Comparison of ENCODE assay signal across 9 cellular contexts in genomic region chr6:39225946-39226437, GRCh38. TPM values are rescaled to one million over a fixed set of nuclear protein-coding genes. Genes with fewer than 3 reads are reported as not detected.
DNase-seq lines count a peak whose midpoint lies in the region; ATAC-seq, FAIRE-seq and TF ChIP-seq lines count a peak whose summit lies in the region.
"Had no signal": no experiment of that assay in that cellular context is flagged by ENCODE, and none has a peak within 500 bp of the region (broad histone marks: within the 10 kb centered on the region; RNA-seq: fewer than 3 reads in every experiment).

No MANE protein-coding gene starts in this region.

- H3K36me3 ChIP-seq in HUES6 (ENCODE audit: control insufficient read depth, insufficient read depth, low read length), result 0 out of 2 replicates have a peak, but pooled peaks cover 6% of the 10 kb centered on the region
- no peaks in the 10 kb centered on the region for H3K36me3 ChIP-seq in hepatocyte (replicated peaks; ENCODE audit: insufficient read depth, low read depth)
- H3K36me3 ChIP-seq in H7 (replicated peaks; ENCODE audit: control insufficient read depth, insufficient read depth, low read length), result peaks cover under 1% of the 10 kb centered on the region; the same call in 1 of the 2 replicates

- H3K4me2 ChIP-seq in hepatocyte, result peak overlapping the region; percentile 98

- H3K9me3 ChIP-seq in HUES6 (ENCODE audit: control insufficient read depth, insufficient read depth, low read depth, low read length) (no peaks in the 10 kb centered on the region), hepatocyte (ENCODE audit: low read depth) (no peaks in the 10 kb centered on the region)

- no peak for TF ChIP-seq CTCF in hepatocyte (IDR thresholded peaks at IDR 0.05; ENCODE audit: poor library complexity)

- H3K27ac ChIP-seq in HUES6 (ENCODE audit: low read depth, low read length) (no peak overlapping the region), hepatocyte (no peak overlapping the region)

- H2AFZ ChIP-seq in hepatocyte, result no peak overlapping the region

- no peak for FAIRE-seq in urothelium cell line (lab: Jason Lieb, UNC)
- FAIRE-seq: colon had no signal

- no peak overlapping the region for H3K9ac ChIP-seq in HUES6 (ENCODE audit: low read length)

- H4K20me1 ChIP-seq in hepatocyte (ENCODE audit: insufficient read depth, poor library complexity, severe bottlenecking), result peaks cover 2% of the 10 kb centered on the region

- H3K4me1 ChIP-seq in HUES6 (ENCODE audit: control insufficient read depth, insufficient read depth, low read length) (peaks cover 71% of the 10 kb centered on the region), hepatocyte (ENCODE audit: insufficient read depth) (peaks cover 42% of the 10 kb centered on the region)

- H3K79me2 ChIP-seq in hepatocyte, result peaks cover 51% of the 10 kb centered on the region

- DNase-seq in activated CD4-positive, alpha-beta T cell treated with anti-CD3 and anti-CD28 coated beads, Interleukin-2, amount 50 U/mL, for 4 hours, result peak; percentile 33 to 46
- peak; percentile 3 for DNase-seq in hepatocyte (ENCODE audit: low spot score)
- DNase-seq in stimulated activated CD8-positive, alpha-beta memory T cell treated with anti-CD3 and anti-CD28 coated beads, Interleukin-4, amount 100 ng/mL, for 48 hours, result peak; percentile 76
- no peak for DNase-seq in urothelium cell line (ENCODE audit: low spot score)
- no peak for DNase-seq in H7
- DNase-seq in ureter (ENCODE audit: low spot score), result no peak

- peak overlapping the region; percentile 27; the same call in 1 of the 2 replicates for H3K4me3 ChIP-seq in HUES6 (ENCODE audit: low read depth, low read length)
- no peak overlapping the region for H3K4me3 ChIP-seq in hepatocyte
- H3K4me3 ChIP-seq in H7 (ENCODE audit: insufficient read depth, low read depth, low read length), result no peak overlapping the region

- H3K27me3 ChIP-seq in HUES6 (ENCODE audit: control insufficient read depth, insufficient read depth, low read length) (peaks cover 15% of the 10 kb centered on the region; the same call in 1 of the 2 replicates), hepatocyte (peaks cover 17% of the 10 kb centered on the region), H7 (ENCODE audit: control insufficient read depth, insufficient read depth, low read length) (peaks cover 2% of the 10 kb centered on the region; the same call in 1 of the 2 replicates)

- no peaks in the 10 kb centered on the region for H3K9me2 ChIP-seq in hepatocyte (replicated peaks; ENCODE audit: insufficient read depth)

- no peak for ATAC-seq in GM21529 (IDR thresholded peaks at IDR 0.05; ENCODE audit: unreplicated experiment)

- 87% methylated on average over 6 of the region's 6 CpGs for whole genome bisulfite sequencing in hepatocyte (ENCODE audit: low lambda C conversion rate, missing lambda C conversion rate)

RNA-seq across cellular contexts. Expression of gene KCNK5, which starts 3.3 kb away (rescaled TPM):
- total RNA-seq in hepatocyte (11.4 and 11.6 TPM in 2 replicates), ureter (9.8 TPM)
- 6.6 and 10.7 TPM in 2 replicates for polyA plus RNA-seq in hepatocyte
- total RNA-seq in H7 (2014; rRNA removed; shearing (Covaris generic)), result 23.8 and 30.1 TPM in 2 replicates

Comparison
In these comparisons a context has a peak if more than half of its experiments do, and no peak if none do; other contexts are left out.
1. DNase-seq: peak in activated CD4-positive, alpha-beta T cell treated with anti-CD3 and anti-CD28 coated beads, Interleukin-2, amount 50 U/mL, for 4 hours (2 of 2), hepatocyte (single experiment) and stimulated activated CD8-positive, alpha-beta memory T cell treated with anti-CD3 and anti-CD28 coated beads, Interleukin-4, amount 100 ng/mL, for 48 hours (single experiment); none in urothelium cell line (single experiment), H7 (single experiment) and ureter (single experiment).